Comparison of ENCODE assay signal across 19 cellular contexts in the genomic region with DNA sequence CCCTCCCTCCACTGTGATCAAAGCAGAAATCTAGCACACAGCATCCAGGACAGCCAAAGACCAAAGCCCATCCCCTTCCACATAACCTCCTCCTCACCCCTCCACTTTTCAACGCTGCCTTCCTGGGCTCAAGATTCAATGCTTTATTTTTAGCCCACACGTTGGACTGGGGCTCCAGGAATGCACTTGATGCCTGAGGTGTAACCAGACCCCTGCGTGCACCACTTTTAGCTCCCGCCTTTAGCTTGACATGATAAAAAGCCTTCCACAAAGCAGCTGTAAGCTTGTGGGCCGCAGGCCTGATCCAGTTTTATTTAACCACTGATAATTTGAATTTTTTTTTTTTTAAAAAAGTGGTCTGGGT. TPM values are rescaled to one million over a fixed set of nuclear protein-coding genes. Genes with fewer than 3 reads are reported as not detected.
DNase-seq lines count a peak whose midpoint lies in the region; ATAC-seq and TF ChIP-seq lines count a peak whose summit lies in the region.
"Had no signal": no experiment of that assay in that cellular context is flagged by ENCODE, and none has a peak within 500 bp of the region (broad histone marks: within the 10 kb centered on the region; RNA-seq: fewer than 3 reads in every experiment).

No MANE protein-coding gene starts in this region.

- TF ChIP-seq EP300 in gastroesophageal sphincter (IDR thresholded peaks at IDR 0.05): no peak

- DNase-seq in NCI-H2227 treated with DMSO at 0.1 percent for 48 hours (lab: John Stamatoyannopoulos, UW): peak; percentile 15
- no peak for DNase-seq in activated T-cell treated with anti-CD3 and anti-CD28 coated beads, Interleukin-2, amount 50 U/mL, for 72 hours
- DNase-seq in superior temporal gyrus (ENCODE audit: extremely low spot score): no peak
- no peak for DNase-seq in posterior vena cava (ENCODE audit: low spot score)
- DNase-seq: ACHN; activated CD4-positive, CD25-positive, alpha-beta regulatory T cell; adrenal gland; CD4-positive, CD25-positive, alpha-beta regulatory T cell; H7; KBM-7; NCI-H1105 treated with DMSO at 0.1 percent for 48 hours; NCI-H446; SHP77; T-helper 2 cell had no signal

- no peaks in the 10 kb centered on the region; a peak in 1 of 22 replicates for H3K9me3 ChIP-seq in BLaER1 treated with 17β-estradiol and CSF1 and Interleukin-3, amounts not matched to agents 10 nM and 100 nM (replicated peaks in 1 of 11)
- H3K9me3 ChIP-seq in gastroesophageal sphincter: no peaks in the 10 kb centered on the region
- H3K9me3 ChIP-seq: adrenal gland had no signal

- H3K4me1 ChIP-seq in BLaER1 treated with 17β-estradiol and CSF1 and Interleukin-3, amounts not matched to agents 10 nM and 100 nM: peaks cover 12 to 63% (median 23%) of the 10 kb centered on the region in 10 experiments; a peak in 19 of 20 replicates
- H3K4me1 ChIP-seq in gastroesophageal sphincter: peaks cover 0 to 19% (median 5%) of the 10 kb centered on the region in 3 donors
- H3K4me1 ChIP-seq: adrenal gland had no signal

- peak overlapping the region; percentile 7 to 91 (median 29); a peak in 18 of 22 replicates for H3K4me2 ChIP-seq in BLaER1 treated with 17β-estradiol and CSF1 and Interleukin-3, amounts not matched to agents 10 nM and 100 nM

- peak overlapping the region in 2 of 11 experiments; percentile 50 to 75; a peak in 4 of 22 replicates for H3K9ac ChIP-seq in BLaER1 treated with 17β-estradiol and CSF1 and Interleukin-3, amounts not matched to agents 10 nM and 100 nM

- no peaks in the 10 kb centered on the region for H4K20me1 ChIP-seq in BLaER1 treated with 17β-estradiol and CSF1 and Interleukin-3, amounts not matched to agents 10 nM and 100 nM

- peaks cover 23% of the 10 kb centered on the region for H3K4me1 Mint-ChIP-seq in nephron
- H3K4me1 Mint-ChIP-seq in activated T-cell treated with anti-CD3 and anti-CD28 coated beads, Interleukin-2, amount 50 U/mL, for 72 hours (ENCODE audit: low read depth): no peaks in the 10 kb centered on the region

- H3K9me3 Mint-ChIP-seq in nephron: no peaks in the 10 kb centered on the region
- no peaks in the 10 kb centered on the region for H3K9me3 Mint-ChIP-seq in activated T-cell treated with anti-CD3 and anti-CD28 coated beads, Interleukin-2, amount 50 U/mL, for 72 hours
- H3K9me3 Mint-ChIP-seq: activated T-helper 17 cell treated with anti-CD3 and anti-CD28 coated beads, Interleukin-2, amount 50 U/mL, for 72 hours had no signal

- no peak for TF ChIP-seq CTCF in gastroesophageal sphincter (IDR thresholded peaks at IDR 0.05)
- TF ChIP-seq CTCF in nephron (IDR thresholded peaks at IDR 0.05; ENCODE audit: unreplicated experiment in 3 of 3): no peak

- no peak for TF ChIP-seq POLR2A in gastroesophageal sphincter (IDR thresholded peaks at IDR 0.05)

- WGBS in gastroesophageal sphincter (ENCODE audit: low coverage in 1 of 2), 2 donors: 14 to 35% methylated on average over 2 to 4 of the region's 5 CpGs

- H3K27me3 ChIP-seq in BLaER1 treated with 17β-estradiol and CSF1 and Interleukin-3, amounts not matched to agents 10 nM and 100 nM: no peaks in the 10 kb centered on the region
- H3K27me3 ChIP-seq in gastroesophageal sphincter: no peaks in the 10 kb centered on the region
- H3K27me3 ChIP-seq: adrenal gland had no signal

- H3K27ac Mint-ChIP-seq in nephron: peak overlapping the region; percentile 47 to 74 (median 62)
- H3K27ac Mint-ChIP-seq in activated T-cell treated with anti-CD3 and anti-CD28 coated beads, Interleukin-2, amount 50 U/mL, for 72 hours: no peak overlapping the region
- H3K27ac Mint-ChIP-seq: activated T-helper 17 cell treated with anti-CD3 and anti-CD28 coated beads, Interleukin-2, amount 50 U/mL, for 72 hours had no signal

- no peaks in the 10 kb centered on the region for H3K36me3 Mint-ChIP-seq in nephron (ENCODE audit: low read depth)
- H3K36me3 Mint-ChIP-seq in activated T-cell treated with anti-CD3 and anti-CD28 coated beads, Interleukin-2, amount 50 U/mL, for 72 hours (ENCODE audit: insufficient read depth in 2 of 2): no peaks in the 10 kb centered on the region
- H3K36me3 Mint-ChIP-seq: CD4-positive, CD25-positive, alpha-beta regulatory T cell had no signal

- no peak overlapping the region for H3K4me3 ChIP-seq in BLaER1 treated with 17β-estradiol and CSF1 and Interleukin-3, amounts not matched to agents 10 nM and 100 nM
- H3K4me3 ChIP-seq in gastroesophageal sphincter: no peak overlapping the region
- H3K4me3 ChIP-seq: adrenal gland had no signal

- no peaks in the 10 kb centered on the region for H3K36me3 ChIP-seq in BLaER1 treated with 17β-estradiol and CSF1 and Interleukin-3, amounts not matched to agents 10 nM and 100 nM
- H3K36me3 ChIP-seq in gastroesophageal sphincter: no peaks in the 10 kb centered on the region
- H3K36me3 ChIP-seq: adrenal gland had no signal

- H3K27ac ChIP-seq in BLaER1 treated with 17β-estradiol and CSF1 and Interleukin-3, amounts not matched to agents 10 nM and 100 nM: peak overlapping the region in 2 of 11 experiments; percentile 75 to 85; a peak in 4 of 22 replicates
- H3K27ac ChIP-seq in gastroesophageal sphincter: peak overlapping the region; percentile 35 to 66 (median 58)

- H3K27me3 Mint-ChIP-seq in nephron (ENCODE audit: low read depth): peaks cover 3% of the 10 kb centered on the region
- peaks cover 6% of the 10 kb centered on the region for H3K27me3 Mint-ChIP-seq in activated T-cell treated with anti-CD3 and anti-CD28 coated beads, Interleukin-2, amount 50 U/mL, for 72 hours (ENCODE audit: low read depth)

- H3K4me3 Mint-ChIP-seq in nephron: peak overlapping the region in 1 of 3 experiments; percentile 23
- no peak overlapping the region for H3K4me3 Mint-ChIP-seq in activated T-cell treated with anti-CD3 and anti-CD28 coated beads, Interleukin-2, amount 50 U/mL, for 72 hours
- H3K4me3 Mint-ChIP-seq: activated T-helper 17 cell treated with anti-CD3 and anti-CD28 coated beads, Interleukin-2, amount 50 U/mL, for 72 hours; CD4-positive, CD25-positive, alpha-beta regulatory T cell had no signal

- ATAC-seq in gastroesophageal sphincter (peak; percentile 55), GM18868 (IDR thresholded peaks at IDR 0.05; ENCODE audit: unreplicated experiment) (no peak)
- no peak for ATAC-seq in activated T-cell treated with anti-CD3 and anti-CD28 coated beads, Interleukin-2, amount 50 U/mL, for 72 hours (replicated peaks in 1 of 2)
- ATAC-seq: activated T-helper 17 cell treated with anti-CD3 and anti-CD28 coated beads, Interleukin-2, amount 50 U/mL, for 72 hours had no signal

- intact Hi-C loops in posterior vena cava (cut with DNase I): loop anchor here in 1 of 2 donors (5.0 kb wide), 1 partner anchor 1148 kb away; no protein-coding TSS in a partner anchor

RNA-seq across cellular contexts. Expression of gene TMEM40, which starts 29.8 kb away (rescaled TPM):
- total RNA-seq in gastroesophageal sphincter (1 to 10 TPM in 1 of 4 donors, not detected in 3; 3.0 TPM), posterior vena cava (not detected)
- not detected for total RNA-seq in activated T-cell treated with anti-CD3 and anti-CD28 coated beads, Interleukin-2, amount 50 U/mL, for 72 hours
- total RNA-seq: activated T-helper 17 cell treated with anti-CD3 and anti-CD28 coated beads, Interleukin-2, amount 50 U/mL, for 72 hours; H7 had no signal
